7 cellular contexts compared by ENCODE assay signal in the genomic region with DNA sequence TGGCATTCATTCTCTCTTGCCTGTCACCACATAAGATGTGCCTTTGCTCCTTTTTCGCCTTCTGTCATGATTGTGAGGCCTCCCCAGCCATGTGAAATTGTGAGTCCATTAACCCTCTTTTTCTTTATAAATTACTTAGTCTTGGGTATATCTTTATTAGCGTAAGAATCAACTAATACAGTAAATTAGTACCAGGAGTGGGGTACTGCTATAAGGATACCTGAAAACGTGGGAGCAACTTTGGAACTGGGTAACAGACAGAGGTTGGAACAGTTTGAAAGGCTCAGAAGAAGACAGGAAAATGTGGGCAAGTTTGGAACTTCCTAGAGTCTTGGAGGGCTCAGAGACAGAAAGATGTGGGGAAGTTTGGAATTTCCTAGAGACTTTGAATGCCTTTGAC. TPM values are rescaled to one million over a fixed set of nuclear protein-coding genes. Genes with fewer than 3 reads are reported as not detected.
"Had no signal": no experiment of that assay in that cellular context is flagged by ENCODE, and none has a peak within 500 bp of the region (broad histone marks: within the 10 kb centered on the region; RNA-seq: fewer than 3 reads in every experiment).

No MANE protein-coding gene starts in this region.

- FAIRE-seq: GM12878, GM12891, GM12892, GM18507, GM19239 had no signal

- H3K4me3 ChIP-seq: GM12878 had no signal

- DNase-seq: GDM1, GF-D8 had no signal

- ATAC-seq: GM12878 had no signal

RNA-seq across cellular contexts. Expression of gene RNF182, which starts 46.6 kb away (rescaled TPM):
- total RNA-seq: GM12878 had no signal
- polyA plus RNA-seq: GM12878 had no signal
